1 cellular context compared by ENCODE assay signal in the genomic region with DNA sequence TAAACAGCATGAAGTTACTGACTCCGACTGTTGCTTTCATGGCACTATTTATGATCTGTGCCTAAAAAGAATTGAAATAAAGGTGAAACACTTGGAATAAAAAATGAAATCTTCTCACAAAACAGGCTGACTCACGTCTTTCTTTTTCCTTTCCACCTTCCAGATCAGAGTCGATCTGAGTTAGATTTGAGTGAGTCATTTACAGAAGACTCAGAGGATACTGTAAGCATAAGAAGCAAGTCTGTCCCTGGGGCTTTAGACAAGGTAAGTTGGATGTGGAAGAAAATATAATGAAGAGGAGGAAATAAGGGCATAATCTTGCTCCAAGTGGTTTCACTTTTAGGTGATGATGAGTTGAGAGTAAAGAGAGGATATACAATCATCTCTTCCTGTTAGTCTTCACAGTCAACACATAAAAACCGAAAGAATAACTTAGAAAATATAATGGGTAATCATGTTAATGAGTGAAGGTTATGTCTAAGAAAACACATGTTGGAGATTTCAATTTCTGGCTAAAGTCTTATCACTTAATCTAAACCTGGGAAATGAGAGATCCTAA.
TF ChIP-seq lines count a peak whose summit lies in the region.

No MANE protein-coding gene starts in this region.

TF ChIP-seq in SK-N-SH treated with all-trans-retinoic acid at 6 μM for 48 hours, 23 proteins besides CTCF, POLR2A, EP300 and RAD21 (continued from another document):
- TF ChIP-seq, protein P1, sequence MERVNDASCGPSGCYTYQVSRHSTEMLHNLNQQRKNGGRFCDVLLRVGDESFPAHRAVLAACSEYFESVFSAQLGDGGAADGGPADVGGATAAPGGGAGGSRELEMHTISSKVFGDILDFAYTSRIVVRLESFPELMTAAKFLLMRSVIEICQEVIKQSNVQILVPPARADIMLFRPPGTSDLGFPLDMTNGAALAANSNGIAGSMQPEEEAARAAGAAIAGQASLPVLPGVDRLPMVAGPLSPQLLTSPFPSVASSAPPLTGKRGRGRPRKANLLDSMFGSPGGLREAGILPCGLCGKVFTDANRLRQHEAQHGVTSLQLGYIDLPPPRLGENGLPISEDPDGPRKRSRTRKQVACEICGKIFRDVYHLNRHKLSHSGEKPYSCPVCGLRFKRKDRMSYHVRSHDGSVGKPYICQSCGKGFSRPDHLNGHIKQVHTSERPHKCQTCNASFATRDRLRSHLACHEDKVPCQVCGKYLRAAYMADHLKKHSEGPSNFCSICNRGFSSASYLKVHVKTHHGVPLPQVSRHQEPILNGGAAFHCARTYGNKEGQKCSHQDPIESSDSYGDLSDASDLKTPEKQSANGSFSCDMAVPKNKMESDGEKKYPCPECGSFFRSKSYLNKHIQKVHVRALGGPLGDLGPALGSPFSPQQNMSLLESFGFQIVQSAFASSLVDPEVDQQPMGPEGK (CRISPR knock-in tag; IDR thresholded peaks at IDR 0.05; ENCODE audit: borderline replicate concordance) = no peak
- TF ChIP-seq ESRRG (CRISPR knock-in tag; IDR thresholded peaks at IDR 0.05) = no peak
- no peak for TF ChIP-seq TCF4 (CRISPR knock-in tag; IDR thresholded peaks at IDR 0.05; ENCODE audit: borderline replicate concordance)
- no peak for TF ChIP-seq ZFP30 (CRISPR knock-in tag; IDR thresholded peaks at IDR 0.05)
- no peak for TF ChIP-seq ZNF565 (CRISPR knock-in tag; conservative IDR thresholded peaks at IDR 0.05; ENCODE audit: low read depth)
- TF ChIP-seq, protein P2, sequence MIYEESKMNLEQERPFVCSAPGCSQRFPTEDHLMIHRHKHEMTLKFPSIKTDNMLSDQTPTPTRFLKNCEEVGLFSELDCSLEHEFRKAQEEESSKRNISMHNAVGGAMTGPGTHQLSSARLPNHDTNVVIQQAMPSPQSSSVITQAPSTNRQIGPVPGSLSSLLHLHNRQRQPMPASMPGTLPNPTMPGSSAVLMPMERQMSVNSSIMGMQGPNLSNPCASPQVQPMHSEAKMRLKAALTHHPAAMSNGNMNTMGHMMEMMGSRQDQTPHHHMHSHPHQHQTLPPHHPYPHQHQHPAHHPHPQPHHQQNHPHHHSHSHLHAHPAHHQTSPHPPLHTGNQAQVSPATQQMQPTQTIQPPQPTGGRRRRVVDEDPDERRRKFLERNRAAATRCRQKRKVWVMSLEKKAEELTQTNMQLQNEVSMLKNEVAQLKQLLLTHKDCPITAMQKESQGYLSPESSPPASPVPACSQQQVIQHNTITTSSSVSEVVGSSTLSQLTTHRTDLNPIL (CRISPR knock-in tag; IDR thresholded peaks at IDR 0.05; ENCODE audit: low read depth) = no peak
- TF ChIP-seq ZFP3 (CRISPR knock-in tag; IDR thresholded peaks at IDR 0.05) = no peak
